1 cellular context compared by ENCODE assay signal in the genomic region with DNA sequence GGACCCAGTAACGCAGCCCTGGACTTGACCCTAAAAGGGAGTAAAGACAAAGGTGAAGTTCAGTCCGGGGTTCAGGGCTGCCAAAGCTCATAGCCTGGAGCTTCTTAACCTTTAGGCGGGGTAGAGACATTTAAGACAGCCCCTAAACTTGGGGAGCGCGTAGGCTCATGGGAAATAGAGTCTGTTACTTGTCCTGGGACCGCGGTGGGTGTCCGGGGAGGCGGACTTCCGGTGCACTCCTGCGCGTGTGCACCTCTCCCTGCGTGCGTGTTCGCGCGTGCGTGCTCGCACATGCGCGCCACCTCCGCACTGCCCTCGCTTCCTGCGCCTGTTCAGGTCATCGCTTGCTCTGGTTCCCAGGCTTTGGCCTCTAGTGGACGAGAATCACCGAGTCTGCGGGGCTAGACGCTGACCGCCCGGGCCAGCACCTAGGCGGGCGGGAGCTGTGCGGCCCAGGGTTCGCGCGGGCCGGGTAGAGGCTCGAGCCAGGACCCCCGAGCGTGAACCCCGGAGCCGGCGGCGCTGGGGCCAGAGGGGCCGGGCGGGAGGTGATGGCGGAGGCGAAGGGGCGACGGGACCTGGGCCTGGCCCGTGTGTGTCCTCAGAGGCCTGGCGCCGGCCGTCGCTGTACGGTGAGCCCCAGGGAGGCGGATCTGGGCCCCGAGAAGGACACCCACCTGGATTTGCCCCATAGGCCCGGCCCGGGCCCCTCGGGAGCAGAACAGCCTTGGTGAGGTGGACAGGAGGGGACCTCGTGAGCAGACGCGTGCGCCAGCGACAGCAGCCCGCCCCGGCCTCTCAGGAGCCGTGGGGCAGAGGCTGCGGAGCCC.
A peak's percentile ranks its signal among the peaks of the same experiment; 100 is the strongest.
TF ChIP-seq lines count a peak whose summit lies in the region.
"Not testable (repeated sequence)": the region's sequence is repeated elsewhere in the genome, so short reads cannot be mapped to it uniquely, and the experiment has no call there.

No MANE protein-coding gene starts in this region.

TF ChIP-seq in K562, 482 proteins besides CTCF, POLR2A, EP300 and RAD21 (continued from another document and continues in another):
- TF ChIP-seq, protein P1, sequence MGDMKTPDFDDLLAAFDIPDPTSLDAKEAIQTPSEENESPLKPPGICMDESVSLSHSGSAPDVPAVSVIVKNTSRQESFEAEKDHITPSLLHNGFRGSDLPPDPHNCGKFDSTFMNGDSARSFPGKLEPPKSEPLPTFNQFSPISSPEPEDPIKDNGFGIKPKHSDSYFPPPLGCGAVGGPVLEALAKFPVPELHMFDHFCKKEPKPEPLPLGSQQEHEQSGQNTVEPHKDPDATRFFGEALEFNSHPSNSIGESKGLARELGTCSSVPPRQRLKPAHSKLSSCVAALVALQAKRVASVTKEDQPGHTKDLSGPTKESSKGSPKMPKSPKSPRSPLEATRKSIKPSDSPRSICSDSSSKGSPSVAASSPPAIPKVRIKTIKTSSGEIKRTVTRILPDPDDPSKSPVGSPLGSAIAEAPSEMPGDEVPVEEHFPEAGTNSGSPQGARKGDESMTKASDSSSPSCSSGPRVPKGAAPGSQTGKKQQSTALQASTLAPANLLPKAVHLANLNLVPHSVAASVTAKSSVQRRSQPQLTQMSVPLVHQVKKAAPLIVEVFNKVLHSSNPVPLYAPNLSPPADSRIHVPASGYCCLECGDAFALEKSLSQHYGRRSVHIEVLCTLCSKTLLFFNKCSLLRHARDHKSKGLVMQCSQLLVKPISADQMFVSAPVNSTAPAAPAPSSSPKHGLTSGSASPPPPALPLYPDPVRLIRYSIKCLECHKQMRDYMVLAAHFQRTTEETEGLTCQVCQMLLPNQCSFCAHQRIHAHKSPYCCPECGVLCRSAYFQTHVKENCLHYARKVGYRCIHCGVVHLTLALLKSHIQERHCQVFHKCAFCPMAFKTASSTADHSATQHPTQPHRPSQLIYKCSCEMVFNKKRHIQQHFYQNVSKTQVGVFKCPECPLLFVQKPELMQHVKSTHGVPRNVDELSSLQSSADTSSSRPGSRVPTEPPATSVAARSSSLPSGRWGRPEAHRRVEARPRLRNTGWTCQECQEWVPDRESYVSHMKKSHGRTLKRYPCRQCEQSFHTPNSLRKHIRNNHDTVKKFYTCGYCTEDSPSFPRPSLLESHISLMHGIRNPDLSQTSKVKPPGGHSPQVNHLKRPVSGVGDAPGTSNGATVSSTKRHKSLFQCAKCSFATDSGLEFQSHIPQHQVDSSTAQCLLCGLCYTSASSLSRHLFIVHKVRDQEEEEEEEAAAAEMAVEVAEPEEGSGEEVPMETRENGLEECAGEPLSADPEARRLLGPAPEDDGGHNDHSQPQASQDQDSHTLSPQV (IDR thresholded peaks at IDR 0.05) = peak; percentile 65; the same call in 1 of the 2 replicates
- TF ChIP-seq HCFC1 (IDR thresholded peaks at IDR 0.05; ENCODE audit: low read depth, low read length) = peak; percentile 73
- TF ChIP-seq SAP30 (IDR thresholded peaks at IDR 0.05; ENCODE audit: borderline replicate concordance, insufficient read depth, low read depth, low read length, poor library complexity, severe bottlenecking) = peak; percentile 56
- TF ChIP-seq CXXC5 (CRISPR knock-in tag; IDR thresholded peaks at IDR 0.05) = peak; percentile 93
- TF ChIP-seq BCOR (IDR thresholded peaks at IDR 0.05) = peak; percentile 71; the same call in 1 of the 2 replicates
- TF ChIP-seq EGR1 (conservative IDR thresholded peaks at IDR 0.05) = peak; percentile 90
- TF ChIP-seq RBM25 (IDR thresholded peaks at IDR 0.05; ENCODE audit: low read depth, low read length, severe bottlenecking) = peak; percentile 70
- peak in 1 of 2 experiments; percentile 57; a peak in 1 of 4 replicates for TF ChIP-seq SIN3A (IDR thresholded peaks at IDR 0.05; ENCODE audit: borderline replicate concordance in 2 of 2, control insufficient read depth in 1 of 2, low read depth in 2 of 2, low read length in 2 of 2)
- peak; percentile 41; the same call in 1 of the 2 replicates for TF ChIP-seq SAFB (IDR thresholded peaks at IDR 0.05; ENCODE audit: borderline replicate concordance, low read depth, low read length)
- peak; percentile 77; the same call in 1 of the 2 replicates for TF ChIP-seq TGIF2 (CRISPR knock-in tag; IDR thresholded peaks at IDR 0.05)
- peak; percentile 74 for TF ChIP-seq ATF7 (IDR thresholded peaks at IDR 0.05)
- peak; percentile 45; the same call in 1 of the 2 replicates for TF ChIP-seq JUN (IDR thresholded peaks at IDR 0.05; ENCODE audit: borderline replicate concordance, low read depth, low read length)
- TF ChIP-seq JUN (CRISPR knock-in tag; IDR thresholded peaks at IDR 0.05; ENCODE audit: borderline replicate concordance) = peak; percentile 79
- peak; percentile 70 for TF ChIP-seq ARID4B (CRISPR knock-in tag; IDR thresholded peaks at IDR 0.05)
- peak; percentile 89 for TF ChIP-seq HNRNPLL (IDR thresholded peaks at IDR 0.05; ENCODE audit: low read depth, low read length, poor library complexity, severe bottlenecking)
- peak; percentile 78; the same call in 1 of the 2 replicates for TF ChIP-seq MTA3 (IDR thresholded peaks at IDR 0.05; ENCODE audit: borderline replicate concordance)
- peak; percentile 43 for TF ChIP-seq TAF9B (IDR thresholded peaks at IDR 0.05; ENCODE audit: partially characterized antibody)
- TF ChIP-seq CTBP1 (IDR thresholded peaks at IDR 0.05; ENCODE audit: borderline replicate concordance) = 0 out of 2 replicates have a peak, but pooled peaks have one; percentile 70
- peak; percentile 93 for TF ChIP-seq RBFOX2 (IDR thresholded peaks at IDR 0.05; ENCODE audit: low read depth, low read length)
- 0 out of 2 replicates have a peak, but pooled peaks have one; percentile 52 for TF ChIP-seq SRSF3 (IDR thresholded peaks at IDR 0.05; ENCODE audit: insufficient read depth, low read length)
- TF ChIP-seq CREB3L1 (IDR thresholded peaks at IDR 0.05; ENCODE audit: borderline replicate concordance, low read depth) = peak; percentile 78; the same call in 1 of the 2 replicates
- TF ChIP-seq, protein P2, sequence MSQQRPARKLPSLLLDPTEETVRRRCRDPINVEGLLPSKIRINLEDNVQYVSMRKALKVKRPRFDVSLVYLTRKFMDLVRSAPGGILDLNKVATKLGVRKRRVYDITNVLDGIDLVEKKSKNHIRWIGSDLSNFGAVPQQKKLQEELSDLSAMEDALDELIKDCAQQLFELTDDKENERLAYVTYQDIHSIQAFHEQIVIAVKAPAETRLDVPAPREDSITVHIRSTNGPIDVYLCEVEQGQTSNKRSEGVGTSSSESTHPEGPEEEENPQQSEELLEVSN (IDR thresholded peaks at IDR 0.05; ENCODE audit: borderline replicate concordance in 1 of 2, extremely low read depth in 1 of 2, insufficient read depth in 1 of 2, insufficient read length in 1 of 2, low read depth in 1 of 2, low read length in 1 of 2, poor library complexity in 1 of 2, severe bottlenecking in 1 of 2) = peak; percentile 74 to 78
- peak; percentile 98 for TF ChIP-seq ETV1 (tag; conservative IDR thresholded peaks at IDR 0.05; ENCODE audit: low read depth)
- 0 out of 2 replicates have a peak, but pooled peaks have one; percentile 83 for TF ChIP-seq HDAC2 (IDR thresholded peaks at IDR 0.05)
- 0 out of 2 replicates have a peak, but pooled peaks have one; percentile 27 for TF ChIP-seq TAF7 (tag; IDR thresholded peaks at IDR 0.05)
- TF ChIP-seq, protein P3, sequence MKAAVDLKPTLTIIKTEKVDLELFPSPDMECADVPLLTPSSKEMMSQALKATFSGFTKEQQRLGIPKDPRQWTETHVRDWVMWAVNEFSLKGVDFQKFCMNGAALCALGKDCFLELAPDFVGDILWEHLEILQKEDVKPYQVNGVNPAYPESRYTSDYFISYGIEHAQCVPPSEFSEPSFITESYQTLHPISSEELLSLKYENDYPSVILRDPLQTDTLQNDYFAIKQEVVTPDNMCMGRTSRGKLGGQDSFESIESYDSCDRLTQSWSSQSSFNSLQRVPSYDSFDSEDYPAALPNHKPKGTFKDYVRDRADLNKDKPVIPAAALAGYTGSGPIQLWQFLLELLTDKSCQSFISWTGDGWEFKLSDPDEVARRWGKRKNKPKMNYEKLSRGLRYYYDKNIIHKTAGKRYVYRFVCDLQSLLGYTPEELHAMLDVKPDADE (conservative IDR thresholded peaks at IDR 0.05; ENCODE audit: control insufficient read depth, low read depth, low read length) = 0 out of 2 replicates have a peak, but pooled peaks have one; percentile 22
- 0 out of 2 replicates have a peak, but pooled peaks have one; percentile 15 for TF ChIP-seq JUND (IDR thresholded peaks at IDR 0.05; ENCODE audit: borderline replicate concordance, low read depth, low read length)
- TF ChIP-seq JUND (tag; IDR thresholded peaks at IDR 0.05; ENCODE audit: borderline replicate concordance, low read depth, low read length) = not testable (repeated sequence)
- TF ChIP-seq MEIS2 (IDR thresholded peaks at IDR 0.05; ENCODE audit: partially characterized antibody) = peak; percentile 96
- TF ChIP-seq RNF2 (IDR thresholded peaks at IDR 0.05) = peak; percentile 16; the same call in 1 of the 2 replicates
- 0 out of 2 replicates have a peak, but pooled peaks have one; percentile 30 for TF ChIP-seq ZNF197 (CRISPR knock-in tag; IDR thresholded peaks at IDR 0.05; ENCODE audit: low read depth)
- peak; percentile 96 for TF ChIP-seq ATF6 (CRISPR knock-in tag; IDR thresholded peaks at IDR 0.05)
- peak; percentile 76 for TF ChIP-seq BHLHE40 (IDR thresholded peaks at IDR 0.05; ENCODE audit: low read length)
- TF ChIP-seq NRF1 (conservative IDR thresholded peaks at IDR 0.05 in 1 of 2, IDR thresholded peaks at IDR 0.05 in 1 of 2) = peak; percentile 99
- peak; percentile 91 for TF ChIP-seq SUPT5H (IDR thresholded peaks at IDR 0.05)
- TF ChIP-seq ZBTB43 (CRISPR knock-in tag; IDR thresholded peaks at IDR 0.05) = 0 out of 2 replicates have a peak, but pooled peaks have one; percentile 11
- TF ChIP-seq, protein P4, sequence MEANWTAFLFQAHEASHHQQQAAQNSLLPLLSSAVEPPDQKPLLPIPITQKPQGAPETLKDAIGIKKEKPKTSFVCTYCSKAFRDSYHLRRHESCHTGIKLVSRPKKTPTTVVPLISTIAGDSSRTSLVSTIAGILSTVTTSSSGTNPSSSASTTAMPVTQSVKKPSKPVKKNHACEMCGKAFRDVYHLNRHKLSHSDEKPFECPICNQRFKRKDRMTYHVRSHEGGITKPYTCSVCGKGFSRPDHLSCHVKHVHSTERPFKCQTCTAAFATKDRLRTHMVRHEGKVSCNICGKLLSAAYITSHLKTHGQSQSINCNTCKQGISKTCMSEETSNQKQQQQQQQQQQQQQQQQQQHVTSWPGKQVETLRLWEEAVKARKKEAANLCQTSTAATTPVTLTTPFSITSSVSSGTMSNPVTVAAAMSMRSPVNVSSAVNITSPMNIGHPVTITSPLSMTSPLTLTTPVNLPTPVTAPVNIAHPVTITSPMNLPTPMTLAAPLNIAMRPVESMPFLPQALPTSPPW (CRISPR knock-in tag; IDR thresholded peaks at IDR 0.05) = peak; percentile 50
- peak; percentile 60 for TF ChIP-seq POLR2AphosphoS5 (IDR thresholded peaks at IDR 0.05; ENCODE audit: control insufficient read depth, insufficient read depth, low read depth, low read length)
